ENCODE assay signal across 8 cellular contexts in genomic region chr17:34703533-34703932, GRCh38.
DNase-seq lines count a peak whose midpoint lies in the region; ATAC-seq and TF ChIP-seq lines count a peak whose summit lies in the region.

No MANE protein-coding gene starts in this region.

- no peaks in the 10 kb centered on the region for H3K9me3 ChIP-seq in upper lobe of right lung
- no peaks in the 10 kb centered on the region for H3K9me3 ChIP-seq in upper lobe of left lung

- WGBS in upper lobe of left lung, 2 donors = 22 to 29% methylated on average over 3 of the region's 3 CpGs

- no peak overlapping the region for H3K27ac ChIP-seq in foreskin keratinocyte
- H3K27ac ChIP-seq in upper lobe of right lung = no peak overlapping the region
- no peak overlapping the region for H3K27ac ChIP-seq in upper lobe of left lung

- peak; percentile 3 for DNase-seq in stimulated activated CD4-positive, alpha-beta T cell treated with anti-CD3 and anti-CD28 coated beads, Interleukin-12 subunit alpha, Interleukin-12 subunit beta, amount 100 ng/mL, for 4 hours
- no peak for DNase-seq in stimulated activated CD4-positive, alpha-beta T cell treated with anti-CD3 and anti-CD28 coated beads, Interleukin-4, amount 100 ng/mL, for 4 hours
- DNase-seq in T-helper 9 cell (peak; percentile 11), foreskin keratinocyte (no peak), upper lobe of right lung (no peak), upper lobe of left lung (no peak)

- H3K27me3 ChIP-seq in foreskin keratinocyte = no peaks in the 10 kb centered on the region
- H3K27me3 ChIP-seq in upper lobe of right lung = peaks cover 5% of the 10 kb centered on the region
- no peaks in the 10 kb centered on the region for H3K27me3 ChIP-seq in upper lobe of left lung

- TF ChIP-seq CTCF in foreskin keratinocyte (conservative IDR thresholded peaks at IDR 0.05) (no peak), upper lobe of right lung (IDR thresholded peaks at IDR 0.05) (no peak), upper lobe of left lung (IDR thresholded peaks at IDR 0.05) (no peak)

- intact Hi-C loops in upper lobe of right lung (cut with DNase I) = no loop called here

- H3K36me3 ChIP-seq in upper lobe of right lung (no peaks in the 10 kb centered on the region), upper lobe of left lung (no peaks in the 10 kb centered on the region)

- no peak for TF ChIP-seq EP300 in upper lobe of left lung (IDR thresholded peaks at IDR 0.05)

- H3K4me1 ChIP-seq in foreskin keratinocyte (no peaks in the 10 kb centered on the region), upper lobe of right lung (no peaks in the 10 kb centered on the region), upper lobe of left lung (no peaks in the 10 kb centered on the region)

- ATAC-seq in foreskin keratinocyte = peak; percentile 27
- peak; percentile 36 for ATAC-seq in upper lobe of right lung
- ATAC-seq in upper lobe of left lung (ENCODE audit: low FRiP score in 2 of 2) = no peak
- no peak for ATAC-seq in GM21526 (IDR thresholded peaks at IDR 0.05; ENCODE audit: low FRiP score, unreplicated experiment)
- no peak for ATAC-seq in HG03175 (IDR thresholded peaks at IDR 0.05; ENCODE audit: unreplicated experiment)

- TF ChIP-seq POLR2A in upper lobe of left lung (IDR thresholded peaks at IDR 0.05) = no peak

- no peak overlapping the region for H3K4me3 ChIP-seq in upper lobe of right lung
- H3K4me3 ChIP-seq in upper lobe of left lung = no peak overlapping the region

Comparison
In these comparisons a context has a peak if more than half of its experiments do, and no peak if none do; other contexts are left out.
1. DNase-seq: peak in stimulated activated CD4-positive, alpha-beta T cell treated with anti-CD3 and anti-CD28 coated beads, Interleukin-12 subunit alpha, Interleukin-12 subunit beta, amount 100 ng/mL, for 4 hours (single experiment) and T-helper 9 cell (single experiment); none in stimulated activated CD4-positive, alpha-beta T cell treated with anti-CD3 and anti-CD28 coated beads, Interleukin-4, amount 100 ng/mL, for 4 hours (0 of 2), foreskin keratinocyte (0 of 2), upper lobe of right lung (single experiment) and upper lobe of left lung (0 of 2).
2. ATAC-seq: peak in foreskin keratinocyte (single experiment) and upper lobe of right lung (single experiment); none in upper lobe of left lung (0 of 2), GM21526 (single experiment) and HG03175 (single experiment).